In genomic region chr4:151408380-151408629, GRCh38 we compare ENCODE assay signal across 8 cellular contexts. TPM values are rescaled to one million over a fixed set of nuclear protein-coding genes. Genes with fewer than 3 reads are reported as not detected.
DNase-seq lines count a peak whose midpoint lies in the region; ATAC-seq, FAIRE-seq and TF ChIP-seq lines count a peak whose summit lies in the region.

No MANE protein-coding gene starts in this region.

- H3K36me3 ChIP-seq in iPS-15b (ENCODE audit: control insufficient read depth, insufficient read depth, low read length) = no peaks in the 10 kb centered on the region
- no peaks in the 10 kb centered on the region for H3K36me3 ChIP-seq in subcutaneous abdominal adipose tissue (ENCODE audit: control insufficient read depth in 5 of 5, insufficient read depth in 5 of 5, low read length in 5 of 5)

- H3K36me3 Mint-ChIP-seq in activated CD4-positive, alpha-beta memory T cell treated with anti-CD3 and anti-CD28 coated beads for 36 hours = no peaks in the 10 kb centered on the region

- TF ChIP-seq EP300 in A549 (IDR thresholded peaks at IDR 0.05) = no peak

- POLR2A ChIA-PET in A549 (lab: Yijun Ruan, JAX) = interaction anchor here (0.5 kb wide), 1 partner anchor 123 kb away, joined by 5 read pairs; no protein-coding TSS in a partner anchor
- POLR2A ChIA-PET in activated CD4-positive, alpha-beta memory T cell treated with anti-CD3 and anti-CD28 coated beads for 36 hours (lab: Charles Lee) = no interaction called here

- peak overlapping the region; percentile 59 for H3K4me3 ChIP-seq in A549
- H3K4me3 ChIP-seq in iPS-15b (ENCODE audit: low read depth, low read length) = peak overlapping the region; percentile 90
- peak overlapping the region; percentile 67 to 87 (median 77) for H3K4me3 ChIP-seq in subcutaneous abdominal adipose tissue (ENCODE audit: low read depth in 1 of 5, low read length in 5 of 5)

- CTCF ChIA-PET in A549 (lab: Yijun Ruan, JAX) = no interaction called here
- CTCF ChIA-PET in activated CD4-positive, alpha-beta memory T cell treated with anti-CD3 and anti-CD28 coated beads for 36 hours (lab: Charles Lee) = interaction anchor here (1.4 kb wide), 1 partner anchor 291 kb away, joined by 3 read pairs; no protein-coding TSS in a partner anchor

- peaks cover 22% of the 10 kb centered on the region for H3K4me1 Mint-ChIP-seq in activated CD4-positive, alpha-beta memory T cell treated with anti-CD3 and anti-CD28 coated beads for 36 hours (ENCODE audit: low read depth)

- TF ChIP-seq RAD21 in A549 (conservative IDR thresholded peaks at IDR 0.05 in 1 of 2, IDR thresholded peaks at IDR 0.05 in 1 of 2) = no peak

- FAIRE-seq in A549 (lab: Jason Lieb, UNC) = no peak

- ATAC-seq in A549 (no peak), GM21717 (IDR thresholded peaks at IDR 0.05; ENCODE audit: unreplicated experiment) (peak; percentile 1)

- peaks cover 3% of the 10 kb centered on the region; the same call in 1 of the 3 replicates for H3K4me1 ChIP-seq in A549
- H3K4me1 ChIP-seq in iPS-15b (ENCODE audit: control insufficient read depth, insufficient read depth, low read length) = peaks cover 4% of the 10 kb centered on the region
- peaks cover 2 to 23% (median 19%) of the 10 kb centered on the region in 5 donors for H3K4me1 ChIP-seq in subcutaneous abdominal adipose tissue (ENCODE audit: control insufficient read depth in 5 of 5, insufficient read depth in 5 of 5, low read length in 5 of 5)

- no peaks in the 10 kb centered on the region for H3K9me3 Mint-ChIP-seq in activated CD4-positive, alpha-beta memory T cell treated with anti-CD3 and anti-CD28 coated beads for 36 hours

- no peak for DNase-seq in A549 (ENCODE audit: low read depth in 1 of 2, low spot score in 1 of 2)
- no peak for DNase-seq in activated CD4-positive, alpha-beta memory T cell treated with anti-CD3 and anti-CD28 coated beads for 36 hours
- no peak for DNase-seq in anterior cingulate cortex (lab: John Stamatoyannopoulos, UW)
- DNase-seq in stimulated activated CD4-positive, alpha-beta T cell treated with anti-CD3 and anti-CD28 coated beads, Interleukin-12 subunit alpha, Interleukin-12 subunit beta, amount 100 ng/mL, for 4 hours = no peak
- no peak for DNase-seq in NCI-H2029 (lab: John Stamatoyannopoulos, UW)

- H3K27ac ChIP-seq in A549 (peak overlapping the region; percentile 13 to 66; a peak in 4 of 6 replicates), subcutaneous abdominal adipose tissue (ENCODE audit: low read depth, low read length) (no peak overlapping the region)

- intact Hi-C loops in activated CD4-positive, alpha-beta memory T cell treated with anti-CD3 and anti-CD28 coated beads for 36 hours (cut with micrococcal nuclease) = loop anchor here (1.0 to 5.0 kb wide), 4 partner anchors 46 to 391 kb away; partner anchors contain the start of genes GATB, LRBA and RPS3A

- TF ChIP-seq CTCF in A549 (IDR thresholded peaks at IDR 0.05) = no peak

- peak overlapping the region; percentile 65 for H3K27ac Mint-ChIP-seq in activated CD4-positive, alpha-beta memory T cell treated with anti-CD3 and anti-CD28 coated beads for 36 hours

- peak overlapping the region; percentile 83 for H3K9ac ChIP-seq in iPS-15b (ENCODE audit: low read depth, low read length)
- peak overlapping the region; percentile 6 to 62 (median 48) for H3K9ac ChIP-seq in subcutaneous abdominal adipose tissue (ENCODE audit: low read length in 5 of 5)

- no peak for TF ChIP-seq POLR2A in A549 (IDR thresholded peaks at IDR 0.05; ENCODE audit: low read length)

- 48% methylated on average over 7 of the region's 8 CpGs for WGBS in A549 (ENCODE audit: missing lambda C conversion rate)

- H3K4me2 ChIP-seq in A549 = peak overlapping the region; percentile 85

- H3K27me3 ChIP-seq in iPS-15b (ENCODE audit: control insufficient read depth, insufficient read depth, low read length) (no peaks in the 10 kb centered on the region), subcutaneous abdominal adipose tissue (ENCODE audit: control insufficient read depth in 5 of 5, insufficient read depth in 4 of 5, low read length in 5 of 5) (peaks cover 0 to 6% (median 0%) of the 10 kb centered on the region in 5 donors)

- H3K9me3 ChIP-seq in A549 (no peaks in the 10 kb centered on the region), iPS-15b (ENCODE audit: control insufficient read depth, insufficient read depth, low read length) (no peaks in the 10 kb centered on the region), subcutaneous abdominal adipose tissue (ENCODE audit: control insufficient read depth in 5 of 5, low read length in 5 of 5) (no peaks in the 10 kb centered on the region)

- peak overlapping the region; percentile 86 for H3K4me3 Mint-ChIP-seq in activated CD4-positive, alpha-beta memory T cell treated with anti-CD3 and anti-CD28 coated beads for 36 hours

- peaks cover 15% of the 10 kb centered on the region for H3K27me3 Mint-ChIP-seq in activated CD4-positive, alpha-beta memory T cell treated with anti-CD3 and anti-CD28 coated beads for 36 hours

TF ChIP-seq in A549, 52 proteins besides CTCF, POLR2A, EP300 and RAD21:
- no peak for TF ChIP-seq PHF8 (IDR thresholded peaks at IDR 0.05; ENCODE audit: borderline replicate concordance, low read depth)
- TF ChIP-seq FOSB (CRISPR knock-in tag; IDR thresholded peaks at IDR 0.05) = no peak
- TF ChIP-seq FOXS1 (CRISPR knock-in tag; IDR thresholded peaks at IDR 0.05) = no peak
- no peak for TF ChIP-seq HEYL (CRISPR knock-in tag; IDR thresholded peaks at IDR 0.05)
- TF ChIP-seq NPAS2 (CRISPR knock-in tag; IDR thresholded peaks at IDR 0.05; ENCODE audit: borderline replicate concordance) = no peak

RNA-seq across cellular contexts. Expression of gene FHIP1A, which starts 0.7 kb away (rescaled TPM):
- polyA plus RNA-seq in A549 (2011; rRNA removed) (0.09 and 0.13 TPM in 2 replicates), A549 (2017; fragmentation: RNase III; extraction: RNeasy Plus Mini Kit Qiagen cat#74134 plus additional on column Dnase treatment) (0.09 to 0.11 TPM (median 0.09 TPM) in 3 replicates)
- polyA plus RNA-seq in A549 (2012; cell fraction: cytosol; rRNA removed) = 0.01 and 0.03 TPM in 2 replicates
- polyA plus RNA-seq in A549 (2012; cell fraction: nucleus; rRNA removed) = 0.04 TPM in 1 of 2 replicates, not detected in the other
- 0.25 and 0.29 TPM in 2 replicates for polyA minus RNA-seq in A549 (2011; rRNA and poly(A)+ RNA removed)
- total RNA-seq in activated CD4-positive, alpha-beta memory T cell treated with anti-CD3 and anti-CD28 coated beads for 36 hours = under 1 TPM; 0.45 to 0.46 TPM
